ENCODE assay signal across 1 cellular context in genomic region chrX:19731307-19731706, GRCh38.
TF ChIP-seq lines count a peak whose summit lies in the region.

No MANE protein-coding gene starts in this region.

TF ChIP-seq in GM12878, 131 proteins besides CTCF, POLR2A, EP300 and RAD21:
- TF ChIP-seq JUND (IDR thresholded peaks at IDR 0.05; ENCODE audit: low read depth, low read length) (no peak), ELK1 (IDR thresholded peaks at IDR 0.05; ENCODE audit: low read depth, low read length) (no peak), CBX5 (IDR thresholded peaks at IDR 0.05; ENCODE audit: low read depth) (no peak)
TF ChIP-seq in GM12878: peak in this region for 0.
